Comparison of ENCODE assay signal across 8 cellular contexts in genomic region chr18:12308386-12309100, GRCh38. TPM values are rescaled to one million over a fixed set of nuclear protein-coding genes. Genes with fewer than 3 reads are reported as not detected.
DNase-seq lines count a peak whose midpoint lies in the region; ATAC-seq and TF ChIP-seq lines count a peak whose summit lies in the region.

No MANE protein-coding gene starts in this region.

- peaks cover 37% of the 10 kb centered on the region for H3K36me3 Mint-ChIP-seq in endodermal cell (ENCODE audit: low read depth)

- no peak overlapping the region for H2AK5ac ChIP-seq in mesendoderm (ENCODE audit: low read length)

- H3K4me3 Mint-ChIP-seq in endodermal cell = peak overlapping the region; percentile 70

- H3K4me2 ChIP-seq in mesendoderm (ENCODE audit: low read length) = peak overlapping the region; percentile 56

- DNase-seq in Daoy (ENCODE audit: low read depth) (peak; percentile 74), SKM-1 treated with dmso at 0.1 percent for 144 hours (lab: John Stamatoyannopoulos, UW; ENCODE audit: unreplicated experiment) (peak; percentile 56), endodermal cell (peak; percentile 86), mesendoderm (peak; percentile 78), thyroid gland (peak; percentile 73 to 77), NCI-H1092 treated with DMSO at 0.1 percent for 48 hours (lab: John Stamatoyannopoulos, UW) (no peak)

- peak overlapping the region; percentile 96 for H3K56ac ChIP-seq in mesendoderm (ENCODE audit: low read length)

- H3K4me1 ChIP-seq in endodermal cell (ENCODE audit: control insufficient read depth, insufficient read depth, low read length) = peaks cover 8% of the 10 kb centered on the region
- H3K4me1 ChIP-seq in mesendoderm (ENCODE audit: control insufficient read depth, low read depth, low read length) = peaks cover 7% of the 10 kb centered on the region
- H3K4me1 ChIP-seq in thyroid gland = peaks cover 9 to 25% of the 10 kb centered on the region in 2 donors

- H2BK120ac ChIP-seq in mesendoderm (ENCODE audit: low read depth, low read length) = peak overlapping the region; percentile 86

- H3K27ac Mint-ChIP-seq in endodermal cell = no peak overlapping the region

- peak overlapping the region; percentile 29 for H3K23ac ChIP-seq in mesendoderm (ENCODE audit: low read length)

- no peak overlapping the region for H2BK15ac ChIP-seq in mesendoderm (replicated peaks; ENCODE audit: low read depth)

- H3K9ac ChIP-seq in endodermal cell (ENCODE audit: extremely low read depth, low read length, poor library complexity, severe bottlenecking) = peak overlapping the region; percentile 80
- H3K9ac ChIP-seq in mesendoderm (ENCODE audit: low read length) = peak overlapping the region; percentile 87

- TF ChIP-seq CTCF in endodermal cell (conservative IDR thresholded peaks at IDR 0.05) = no peak
- no peak for TF ChIP-seq CTCF in thyroid gland (IDR thresholded peaks at IDR 0.05)

- H4K5ac ChIP-seq in mesendoderm (ENCODE audit: low read length) = no peak overlapping the region

- H3K18ac ChIP-seq in mesendoderm (ENCODE audit: low read length) = peak overlapping the region; percentile 92

- peak overlapping the region; percentile 2 for H4K8ac ChIP-seq in mesendoderm (ENCODE audit: low read depth, low read length)

- H3K27me3 Mint-ChIP-seq in endodermal cell (ENCODE audit: insufficient read depth) = peaks cover 38% of the 10 kb centered on the region

- TF ChIP-seq POLR2A in thyroid gland (IDR thresholded peaks at IDR 0.05) = peak in 1 of 2 donors; percentile 43

- ATAC-seq in GM21367 (IDR thresholded peaks at IDR 0.05; ENCODE audit: unreplicated experiment) (peak; percentile 52), HG03558 (IDR thresholded peaks at IDR 0.05; ENCODE audit: extremely low read depth, unreplicated experiment) (peak; percentile 33)

- intact Hi-C loops in thyroid gland (cut with DNase I) = loop anchor here (5.0 kb wide), 1 partner anchor 36 kb away; no protein-coding TSS in a partner anchor

- peaks cover 17% of the 10 kb centered on the region for H3K4me1 Mint-ChIP-seq in endodermal cell

- peak overlapping the region; percentile 84 for H3K4me3 ChIP-seq in endodermal cell (ENCODE audit: low read length)
- peak overlapping the region; percentile 68 for H3K4me3 ChIP-seq in mesendoderm (ENCODE audit: low read length)
- H3K4me3 ChIP-seq in thyroid gland (replicated peaks in 1 of 3) = peak overlapping the region; percentile 31 to 82 (median 44)

- H3K79me1 ChIP-seq in mesendoderm (ENCODE audit: low read length) = peaks cover 8% of the 10 kb centered on the region

- H3K27ac ChIP-seq in endodermal cell (ENCODE audit: low read depth, low read length) (peak overlapping the region; percentile 47), mesendoderm (ENCODE audit: low read depth, low read length) (peak overlapping the region; percentile 88), thyroid gland (peak overlapping the region; percentile 74 to 92 (median 78))

- H3K9me3 Mint-ChIP-seq in endodermal cell = peaks cover 17% of the 10 kb centered on the region

- H3K27me3 ChIP-seq in endodermal cell (ENCODE audit: control insufficient read depth, insufficient read depth, low read length, poor library complexity, severe bottlenecking) (peaks cover 28% of the 10 kb centered on the region), mesendoderm (ENCODE audit: insufficient read depth, low read length, poor library complexity) (no peaks in the 10 kb centered on the region), thyroid gland (no peaks in the 10 kb centered on the region)

- 0 to 1% methylated on average over 35 to 81 of the region's 81 CpGs for WGBS in endodermal cell (ENCODE audit: insufficient coverage in 1 of 2, insufficient read length in 1 of 2), 2 experiments
- no CpG with 5 or more reads among the region's 81 CpGs for WGBS in mesendoderm (ENCODE audit: extremely low coverage, insufficient coverage, low lambda C conversion rate)
- WGBS in thyroid gland, 2 donors = 3 to 5% methylated on average over 8 to 27 of the region's 81 CpGs

- H3K9me3 ChIP-seq in endodermal cell (ENCODE audit: control insufficient read depth, low read length) (peaks cover 25% of the 10 kb centered on the region), thyroid gland (no peaks in the 10 kb centered on the region)

- H3K4ac ChIP-seq in mesendoderm (ENCODE audit: low read depth, low read length) = peak overlapping the region; percentile 45

- H3K36me3 ChIP-seq in endodermal cell (ENCODE audit: control insufficient read depth, insufficient read depth, low read length) (peaks cover 39% of the 10 kb centered on the region), mesendoderm (ENCODE audit: control insufficient read depth, insufficient read depth, low read length) (no peaks in the 10 kb centered on the region), thyroid gland (peaks cover 6 to 12% of the 10 kb centered on the region in 2 donors)

- peaks cover 11% of the 10 kb centered on the region for H3K79me2 ChIP-seq in mesendoderm (ENCODE audit: control insufficient read depth, insufficient read depth, low read length)

- peak overlapping the region; percentile 55 for H2BK5ac ChIP-seq in mesendoderm (ENCODE audit: low read length)

RNA-seq across cellular contexts. Expression of gene TUBB6, which starts 0.5 kb away (rescaled TPM):
- 231 and 254 TPM in 2 replicates for total RNA-seq in Daoy (2014; rRNA removed; shearing (Covaris generic))
- total RNA-seq in endodermal cell (10 to 100 TPM; 33.0 to 45.4 TPM), thyroid gland (100 to 1,000 TPM in 3 of 4 donors, 10 to 100 TPM in 1; 91.9 to 157 (median 124) TPM)
- polyA plus RNA-seq in endodermal cell (2013, experiment 1 of 2) = 103 TPM
- polyA plus RNA-seq in endodermal cell (2013, experiment 2 of 2) = 111 TPM
- 142 TPM for polyA plus RNA-seq in mesendoderm (2013, experiment 1 of 2)
- polyA plus RNA-seq in mesendoderm (2013, experiment 2 of 2) = 147 TPM

RNA-seq across cellular contexts. Expression of gene CIDEA, which starts 54.4 kb away (rescaled TPM):
- total RNA-seq in Daoy (2014; rRNA removed; shearing (Covaris generic)) = not detected in 2 replicates
- total RNA-seq in endodermal cell (not detected), thyroid gland (under 1 TPM in 1 of 4 donors, not detected in 3; 0.67 TPM)
- polyA plus RNA-seq in endodermal cell (2013, experiment 1 of 2) = not detected
- not detected for polyA plus RNA-seq in endodermal cell (2013, experiment 2 of 2)
- 0.46 TPM for polyA plus RNA-seq in mesendoderm (2013, experiment 1 of 2)
- polyA plus RNA-seq in mesendoderm (2013, experiment 2 of 2) = 0.42 TPM
